In genomic region chr16:86199871-86200700, GRCh38 we compare ENCODE assay signal across 23 cellular contexts.
DNase-seq lines count a peak whose midpoint lies in the region; ATAC-seq and TF ChIP-seq lines count a peak whose summit lies in the region.
"Had no signal": no experiment of that assay in that cellular context is flagged by ENCODE, and none has a peak within 500 bp of the region (broad histone marks: within the 10 kb centered on the region; RNA-seq: fewer than 3 reads in every experiment).

No MANE protein-coding gene starts in this region.

- no TSS peak for BruUV-seq in IMR-90 (replicated peaks; lab: Mats Ljungman, UMichigan)

- H3K4me2 ChIP-seq in IMR-90 (ENCODE audit: low read depth, low read length), result peak overlapping the region; percentile 84
- no peak overlapping the region for H3K4me2 ChIP-seq in mesendoderm (ENCODE audit: low read length)
- H3K4me2 ChIP-seq: neural progenitor cell had no signal

- in situ Hi-C loops in IMR-90 (cut with MboI; ENCODE audit: low sequenced_read_pairs), result no loop called here

- H2BK20ac ChIP-seq in IMR-90 (ENCODE audit: low read depth, low read length), result peak overlapping the region; percentile 49

- H3K9ac ChIP-seq in IMR-90 (ENCODE audit: low read depth, low read length) (peak overlapping the region; percentile 62), mesendoderm (ENCODE audit: low read length) (no peak overlapping the region)
- H3K9ac ChIP-seq: neural progenitor cell had no signal

- TF ChIP-seq POLR2A in IMR-90 (IDR thresholded peaks at IDR 0.05; ENCODE audit: low read depth, low read length) (peak; percentile 52), esophagus muscularis mucosa (IDR thresholded peaks at IDR 0.05; ENCODE audit: low read depth) (no peak), stomach (IDR thresholded peaks at IDR 0.05) (no peak)

- peak; percentile 94 for DNase-seq in IMR-90
- DNase-seq in esophagus muscularis mucosa (ENCODE audit: extremely low spot score), result no peak
- no peak for DNase-seq in mesendoderm
- no peak for DNase-seq in stomach
- DNase-seq in T-helper 1 cell, result no peak
- DNase-seq in SHP77 treated with DMSO at 0.1 percent for 48 hours (lab: John Stamatoyannopoulos, UW), result no peak
- DNase-seq in naive thymus-derived CD4-positive, alpha-beta T cell, result no peak
- DNase-seq: activated CD4-positive, CD25-positive, alpha-beta regulatory T cell treated with anti-CD3 and anti-CD28 coated beads, Interleukin-2, amount 50 U/mL, for 72 hours; activated naive CD4-positive, alpha-beta T cell treated with Interleukin-2 at 50 U/mL for 16 hours; activated T-cell treated with anti-CD3 and anti-CD28 coated beads, Interleukin-2, amount 50 U/mL, for 24 hours; EL; NCI-H1105 treated with DMSO at 0.1 percent for 48 hours; NCI-H2081 treated with DMSO at 0.1 percent for 48 hours; NCI-H510A treated with DMSO at 0.1 percent for 48 hours; psoas muscle; RPMI8226; stimulated activated CD4-positive, alpha-beta T cell treated with anti-CD3 and anti-CD28 coated beads, Interleukin-4, amount 100 ng/mL, for 1 hour; T-helper 9 cell; uterus had no signal

- no peaks in the 10 kb centered on the region for H3K79me2 ChIP-seq in mesendoderm (ENCODE audit: control insufficient read depth, insufficient read depth, low read length)

- H3K9me1 ChIP-seq in IMR-90 (ENCODE audit: insufficient read depth, low read length), result no peaks in the 10 kb centered on the region

- TF ChIP-seq CTCF in IMR-90 (conservative IDR thresholded peaks at IDR 0.05; ENCODE audit: low read depth, low read length) (no peak), esophagus muscularis mucosa (IDR thresholded peaks at IDR 0.05) (no peak), stomach (IDR thresholded peaks at IDR 0.05) (no peak)

- H3K4me3 ChIP-seq in IMR-90 (ENCODE audit: insufficient read depth, low read depth, low read length) (peak overlapping the region; percentile 24), esophagus muscularis mucosa (peak overlapping the region; percentile 39 to 55 (median 44)), mesendoderm (ENCODE audit: low read length) (no peak overlapping the region), stomach (peak overlapping the region in 2 of 4 donors; percentile 2 to 27)
- no peak overlapping the region for H3K4me3 ChIP-seq in naive thymus-derived CD4-positive, alpha-beta T cell (ENCODE audit: low read length)
- H3K4me3 ChIP-seq: neural progenitor cell, psoas muscle, uterus had no signal

- H3K18ac ChIP-seq in IMR-90 (ENCODE audit: low read depth, low read length) (peak overlapping the region; percentile 67), mesendoderm (ENCODE audit: low read length) (peak overlapping the region; percentile 24)

- H3K9me3 ChIP-seq in IMR-90 (ENCODE audit: control insufficient read depth, insufficient read depth, low read length), result no peaks in the 10 kb centered on the region
- H3K9me3 ChIP-seq in esophagus muscularis mucosa, result no peaks in the 10 kb centered on the region
- no peaks in the 10 kb centered on the region for H3K9me3 ChIP-seq in stomach
- H3K9me3 ChIP-seq in naive thymus-derived CD4-positive, alpha-beta T cell (ENCODE audit: control insufficient read depth in 2 of 3, low read length in 3 of 3), result no peaks in the 10 kb centered on the region
- H3K9me3 ChIP-seq: psoas muscle, uterus had no signal

- H4K8ac ChIP-seq in IMR-90 (ENCODE audit: low read depth in 2 of 2, low read length in 2 of 2), result peak overlapping the region; percentile 74 to 77
- H4K8ac ChIP-seq in mesendoderm (ENCODE audit: low read depth, low read length), result peak overlapping the region; percentile 28

- TF ChIP-seq RAD21 in IMR-90 (IDR thresholded peaks at IDR 0.05; ENCODE audit: low read length), result peak; percentile 4

- peak overlapping the region; percentile 40 for H4K91ac ChIP-seq in IMR-90 (ENCODE audit: insufficient read depth, low read depth, low read length)

- H3K27ac Mint-ChIP-seq in naive thymus-derived CD4-positive, alpha-beta T cell, result no peak overlapping the region
- H3K27ac Mint-ChIP-seq: activated T-cell treated with anti-CD3 and anti-CD28 coated beads, Interleukin-2, amount 50 U/mL, for 24 hours; CD14-positive monocyte; memory B cell; neural progenitor cell had no signal

- H3K14ac ChIP-seq in IMR-90 (replicated peaks; ENCODE audit: low read depth, low read length), result peak overlapping the region; percentile 89

- H2AK9ac ChIP-seq in IMR-90 (replicated peaks; ENCODE audit: low read depth, low read length, poor library complexity), result peak overlapping the region; percentile 43

- ATAC-seq in IMR-90 (ENCODE audit: low read depth) (peak; percentile 77), GM18858 (IDR thresholded peaks at IDR 0.05; ENCODE audit: unreplicated experiment) (no peak)
- ATAC-seq in naive thymus-derived CD4-positive, alpha-beta T cell, result no peak
- ATAC-seq: psoas muscle had no signal

- H3K79me1 ChIP-seq in IMR-90 (ENCODE audit: low read depth in 1 of 2, low read length in 2 of 2) (peaks cover 0 to 3% of the 10 kb centered on the region in 2 experiments; a peak in 1 of 4 replicates), mesendoderm (ENCODE audit: low read length) (no peaks in the 10 kb centered on the region)

- 0% methylated on average over 2 of the region's 28 CpGs; no CpG with 5 or more reads in 1 of the 2 experiments for WGBS in IMR-90 (ENCODE audit: extremely low coverage in 2 of 2, insufficient read length in 1 of 2), 2 experiments
- 36% methylated on average over 28 of the region's 28 CpGs for WGBS in esophagus muscularis mucosa
- no CpG with 5 or more reads among the region's 28 CpGs for WGBS in mesendoderm (ENCODE audit: extremely low coverage, insufficient coverage, low lambda C conversion rate)
- 49 to 60% (median 54%) methylated on average over 28 of the region's 28 CpGs for WGBS in stomach, 5 donors

- TF ChIP-seq EP300 in esophagus muscularis mucosa (IDR thresholded peaks at IDR 0.05) (no peak), stomach (IDR thresholded peaks at IDR 0.05) (peak; percentile 86)

- H3K23ac ChIP-seq in IMR-90 (ENCODE audit: low read depth, low read length), result peak overlapping the region; percentile 12
- no peak overlapping the region for H3K23ac ChIP-seq in mesendoderm (ENCODE audit: low read length)

- H3K56ac ChIP-seq in IMR-90 (ENCODE audit: extremely low read depth, insufficient read depth, low read length) (peak overlapping the region; percentile 44), mesendoderm (ENCODE audit: low read length) (no peak overlapping the region)

- H3K9me3 Mint-ChIP-seq in naive thymus-derived CD4-positive, alpha-beta T cell, result peaks cover 0 to 2% (median 0%) of the 10 kb centered on the region in 11 donors
- H3K9me3 Mint-ChIP-seq: activated T-cell treated with anti-CD3 and anti-CD28 coated beads, Interleukin-2, amount 50 U/mL, for 24 hours; memory B cell; neural progenitor cell had no signal

- dilution Hi-C loops in IMR-90 (cut with HindIII; ENCODE audit: low sequenced_read_pairs, unreplicated experiment), result no loop called here

- no peaks in the 10 kb centered on the region for H4K20me1 ChIP-seq in IMR-90 (ENCODE audit: insufficient read depth, low read length)

- H2BK120ac ChIP-seq in IMR-90 (ENCODE audit: low read depth, low read length) (peak overlapping the region; percentile 67), mesendoderm (ENCODE audit: low read depth, low read length) (peak overlapping the region; percentile 47)

- H2AK5ac ChIP-seq in IMR-90 (ENCODE audit: low read depth, low read length), result peak overlapping the region; percentile 84
- H2AK5ac ChIP-seq in mesendoderm (ENCODE audit: low read length), result no peak overlapping the region

- H2BK5ac ChIP-seq in IMR-90 (ENCODE audit: low read depth, low read length, poor library complexity, severe bottlenecking) (peak overlapping the region; percentile 70), mesendoderm (ENCODE audit: low read length) (no peak overlapping the region)

- peak overlapping the region; percentile 80 for H2AFZ ChIP-seq in IMR-90 (replicated peaks; ENCODE audit: low read length, poor library complexity)
- H2AFZ ChIP-seq: neural progenitor cell had no signal

- H3K27me3 ChIP-seq in IMR-90 (ENCODE audit: control insufficient read depth, insufficient read depth, low read length) (no peaks in the 10 kb centered on the region), esophagus muscularis mucosa (peaks cover 0 to 15% (median 0%) of the 10 kb centered on the region in 4 donors), mesendoderm (ENCODE audit: insufficient read depth, low read length, poor library complexity) (no peaks in the 10 kb centered on the region), stomach (peaks cover 0 to 59% (median 12%) of the 10 kb centered on the region in 3 donors)
- H3K27me3 ChIP-seq in naive thymus-derived CD4-positive, alpha-beta T cell (ENCODE audit: control insufficient read depth in 2 of 2, insufficient read depth in 2 of 2, low read length in 2 of 2), result peaks cover 0 to 3% of the 10 kb centered on the region in 2 donors

- intact Hi-C loops in IMR-90 (cut with micrococcal nuclease), result no loop called here
- intact Hi-C loops in esophagus muscularis mucosa (cut with DNase I), result loop anchor here (5.0 to 10.0 kb wide), 2 partner anchors 105 to 312 kb away; partner anchors contain the start of gene FOXF1
- intact Hi-C loops in stomach (cut with DNase I; ENCODE audit: low total_unique reads), result no loop called here
- intact Hi-C loops in naive thymus-derived CD4-positive, alpha-beta T cell (cut with micrococcal nuclease), result no loop called here

- peak overlapping the region; percentile 22; the same call in 1 of the 3 replicates for H2BK15ac ChIP-seq in IMR-90 (ENCODE audit: low read depth, low read length)
- H2BK15ac ChIP-seq in mesendoderm (replicated peaks; ENCODE audit: low read depth), result no peak overlapping the region

- H3K27me3 Mint-ChIP-seq in naive thymus-derived CD4-positive, alpha-beta T cell, result peaks cover 52 to 81% (median 62%) of the 10 kb centered on the region in 5 donors

- H3K4me1 Mint-ChIP-seq in naive thymus-derived CD4-positive, alpha-beta T cell, result no peaks in the 10 kb centered on the region
- H3K4me1 Mint-ChIP-seq: CD14-positive monocyte, memory B cell had no signal

- H4K5ac ChIP-seq in IMR-90 (ENCODE audit: low read depth, low read length), result peak overlapping the region; percentile 76
- H4K5ac ChIP-seq in mesendoderm (ENCODE audit: low read length), result no peak overlapping the region

- H3K4me3 Mint-ChIP-seq in naive thymus-derived CD4-positive, alpha-beta T cell, result no peak overlapping the region
- H3K4me3 Mint-ChIP-seq: activated T-cell treated with anti-CD3 and anti-CD28 coated beads, Interleukin-2, amount 50 U/mL, for 24 hours; memory B cell; neural progenitor cell had no signal

- H3K36me3 Mint-ChIP-seq in naive thymus-derived CD4-positive, alpha-beta T cell, result no peaks in the 10 kb centered on the region
- H3K36me3 Mint-ChIP-seq: CD14-positive monocyte, memory B cell, neural progenitor cell had no signal

- H3K4ac ChIP-seq in IMR-90 (ENCODE audit: low read depth, low read length), result peak overlapping the region; percentile 69
- H3K4ac ChIP-seq in mesendoderm (ENCODE audit: low read depth, low read length), result no peak overlapping the region

- H3K27ac ChIP-seq in IMR-90 (ENCODE audit: insufficient read depth, low read length) (peak overlapping the region; percentile 64), esophagus muscularis mucosa (replicated peaks in 1 of 4) (peak overlapping the region; percentile 79 to 94 (median 90)), mesendoderm (ENCODE audit: low read depth, low read length) (no peak overlapping the region), stomach (peak overlapping the region; percentile 76 to 87 (median 82))
- no peak overlapping the region for H3K27ac ChIP-seq in naive thymus-derived CD4-positive, alpha-beta T cell (ENCODE audit: low read depth, low read length)
- H3K27ac ChIP-seq: neural progenitor cell, psoas muscle, uterus had no signal

- POLR2A ChIA-PET in IMR-90 (lab: Charles Lee; ENCODE audit: unreplicated experiment), result interaction anchor here (0.7 to 1.4 kb wide), 3 partner anchors 85 to 318 kb away, joined by 3 to 5 read pairs (median 4); partner anchors contain the start of gene FOXF1
- POLR2A ChIA-PET in naive thymus-derived CD4-positive, alpha-beta T cell (lab: Charles Lee), result no interaction called here

- H3K36me3 ChIP-seq in IMR-90 (ENCODE audit: control insufficient read depth, insufficient read depth, low read length) (no peaks in the 10 kb centered on the region), esophagus muscularis mucosa (no peaks in the 10 kb centered on the region), mesendoderm (ENCODE audit: control insufficient read depth, insufficient read depth, low read length) (no peaks in the 10 kb centered on the region), stomach (no peaks in the 10 kb centered on the region)
- H3K36me3 ChIP-seq in naive thymus-derived CD4-positive, alpha-beta T cell (ENCODE audit: control insufficient read depth in 2 of 3, insufficient read depth in 3 of 3, low read length in 3 of 3), result no peaks in the 10 kb centered on the region
- H3K36me3 ChIP-seq: neural progenitor cell, uterus had no signal

- peaks cover 15% of the 10 kb centered on the region for H3K4me1 ChIP-seq in IMR-90 (ENCODE audit: control insufficient read depth, insufficient read depth, low read length)
- H3K4me1 ChIP-seq in esophagus muscularis mucosa, result peaks cover 0 to 52% (median 42%) of the 10 kb centered on the region in 4 donors
- no peaks in the 10 kb centered on the region for H3K4me1 ChIP-seq in mesendoderm (ENCODE audit: control insufficient read depth, low read depth, low read length)
- H3K4me1 ChIP-seq in stomach, result peaks cover 0 to 9% (median 0%) of the 10 kb centered on the region in 4 donors
- H3K4me1 ChIP-seq in naive thymus-derived CD4-positive, alpha-beta T cell (ENCODE audit: control insufficient read depth in 2 of 2, insufficient read depth in 2 of 2, low read length in 2 of 2), result no peaks in the 10 kb centered on the region
- H3K4me1 ChIP-seq: psoas muscle, uterus had no signal

- CTCF ChIA-PET in IMR-90 (lab: Yijun Ruan, JAX), result interaction anchor here (0.6 kb wide), 1 partner anchor 29 kb away, joined by 3 read pairs; no protein-coding TSS in a partner anchor
- CTCF ChIA-PET in naive thymus-derived CD4-positive, alpha-beta T cell (lab: Charles Lee), result interaction anchor here (0.7 kb wide), 1 partner anchor 159 kb away, joined by 3 read pairs; no protein-coding TSS in a partner anchor

Comparison
In these comparisons a context has a peak if more than half of its experiments do, and no peak if none do; other contexts are left out.
1. H3K27ac ChIP-seq: peak in IMR-90 (single experiment), esophagus muscularis mucosa (4 of 4) and stomach (5 of 5); none in mesendoderm (single experiment) and naive thymus-derived CD4-positive, alpha-beta T cell (single experiment).
2. H3K4me3 ChIP-seq: peak in IMR-90 (single experiment) and esophagus muscularis mucosa (4 of 4); none in mesendoderm (single experiment) and naive thymus-derived CD4-positive, alpha-beta T cell (single experiment).